In genomic region chr7:130912910-130913720, GRCh38 we compare ENCODE assay signal across 8 cellular contexts.
A peak's percentile ranks its signal among the peaks of the same experiment; 100 is the strongest.
DNase-seq lines count a peak whose midpoint lies in the region; TF ChIP-seq lines count a peak whose summit lies in the region.

No MANE protein-coding gene starts in this region.

- intact Hi-C loops in activated CD4-positive, alpha-beta T cell treated with anti-CD3 and anti-CD28 coated beads, Interleukin-2, amount 10 ng/mL, durations not matched to agents 24 days and 14 days (cut with micrococcal nuclease), result loop anchor here (1.0 to 2.0 kb wide), 11 partner anchors 16 to 733 kb away; no protein-coding TSS in a partner anchor
- intact Hi-C loops in dendritic cell treated with granulocyte-macrophage colony-stimulating factor and Interleukin-4, amounts not matched to agents 40 ng/mL and 50 ng/mL, for 4 days (cut with micrococcal nuclease), result loop anchor here (1.0 kb wide), 1 partner anchor 47 kb away; no protein-coding TSS in a partner anchor

- peaks cover 74% of the 10 kb centered on the region for H3K4me1 ChIP-seq in mucosa of stomach (ENCODE audit: control insufficient read depth, insufficient read depth, low read length)

- no peaks in the 10 kb centered on the region for H3K27me3 Mint-ChIP-seq in activated CD4-positive, alpha-beta T cell treated with anti-CD3 and anti-CD28 coated beads, Interleukin-2, amount 10 ng/mL, durations not matched to agents 24 days and 14 days
- no peaks in the 10 kb centered on the region for H3K27me3 Mint-ChIP-seq in dendritic cell treated with granulocyte-macrophage colony-stimulating factor and Interleukin-4, amounts not matched to agents 40 ng/mL and 50 ng/mL, for 4 days
- H3K27me3 Mint-ChIP-seq in endothelial cell (ENCODE audit: unreplicated experiment), result no peaks in the 10 kb centered on the region

- H3K4me1 Mint-ChIP-seq in activated CD4-positive, alpha-beta T cell treated with anti-CD3 and anti-CD28 coated beads, Interleukin-2, amount 10 ng/mL, durations not matched to agents 24 days and 14 days, result peaks cover 81% of the 10 kb centered on the region
- peaks cover 84% of the 10 kb centered on the region for H3K4me1 Mint-ChIP-seq in dendritic cell treated with granulocyte-macrophage colony-stimulating factor and Interleukin-4, amounts not matched to agents 40 ng/mL and 50 ng/mL, for 4 days (ENCODE audit: low read depth)
- H3K4me1 Mint-ChIP-seq in endothelial cell (ENCODE audit: unreplicated experiment), result peaks cover 24% of the 10 kb centered on the region

- H3K9me3 Mint-ChIP-seq in activated CD4-positive, alpha-beta T cell treated with anti-CD3 and anti-CD28 coated beads, Interleukin-2, amount 10 ng/mL, durations not matched to agents 24 days and 14 days, result no peaks in the 10 kb centered on the region
- no peaks in the 10 kb centered on the region for H3K9me3 Mint-ChIP-seq in dendritic cell treated with granulocyte-macrophage colony-stimulating factor and Interleukin-4, amounts not matched to agents 40 ng/mL and 50 ng/mL, for 4 days
- H3K9me3 Mint-ChIP-seq in endothelial cell (ENCODE audit: unreplicated experiment), result no peaks in the 10 kb centered on the region

- peak overlapping the region; percentile 77 for H3K4me3 Mint-ChIP-seq in activated CD4-positive, alpha-beta T cell treated with anti-CD3 and anti-CD28 coated beads, Interleukin-2, amount 10 ng/mL, durations not matched to agents 24 days and 14 days
- peak overlapping the region; percentile 69 for H3K4me3 Mint-ChIP-seq in dendritic cell treated with granulocyte-macrophage colony-stimulating factor and Interleukin-4, amounts not matched to agents 40 ng/mL and 50 ng/mL, for 4 days
- no peak overlapping the region for H3K4me3 Mint-ChIP-seq in endothelial cell (ENCODE audit: unreplicated experiment)

- no peaks in the 10 kb centered on the region for H3K36me3 ChIP-seq in mucosa of stomach (ENCODE audit: control insufficient read depth, insufficient read depth, low read length)

- DNase-seq in HFF-Myc (ENCODE audit: extremely low read depth, low read depth) (peak; percentile 98), MV-4-11 (lab: John Stamatoyannopoulos, UW) (peak; percentile 99), endothelial cell (ENCODE audit: low spot score) (no peak)
- DNase-seq in activated CD4-positive, alpha-beta T cell treated with anti-CD3 and anti-CD28 coated beads, Interleukin-2, amount 10 ng/mL, durations not matched to agents 24 days and 14 days, result peak; percentile 94
- peak; percentile 81 to 84 for DNase-seq in stimulated activated CD8-positive, alpha-beta memory T cell treated with anti-CD3 and anti-CD28 coated beads, Interleukin-7, amount 100 ng/mL, for 4 hours (ENCODE audit: low read depth in 2 of 2)

- peaks cover 78% of the 10 kb centered on the region for H3K36me3 Mint-ChIP-seq in activated CD4-positive, alpha-beta T cell treated with anti-CD3 and anti-CD28 coated beads, Interleukin-2, amount 10 ng/mL, durations not matched to agents 24 days and 14 days (ENCODE audit: low read depth)
- peaks cover 46% of the 10 kb centered on the region for H3K36me3 Mint-ChIP-seq in dendritic cell treated with granulocyte-macrophage colony-stimulating factor and Interleukin-4, amounts not matched to agents 40 ng/mL and 50 ng/mL, for 4 days (ENCODE audit: low read depth)
- no peaks in the 10 kb centered on the region for H3K36me3 Mint-ChIP-seq in endothelial cell (ENCODE audit: low read depth, unreplicated experiment)

- peak overlapping the region; percentile 91 for H3K27ac Mint-ChIP-seq in activated CD4-positive, alpha-beta T cell treated with anti-CD3 and anti-CD28 coated beads, Interleukin-2, amount 10 ng/mL, durations not matched to agents 24 days and 14 days
- peak overlapping the region; percentile 79 for H3K27ac Mint-ChIP-seq in dendritic cell treated with granulocyte-macrophage colony-stimulating factor and Interleukin-4, amounts not matched to agents 40 ng/mL and 50 ng/mL, for 4 days
- no peak overlapping the region for H3K27ac Mint-ChIP-seq in endothelial cell (ENCODE audit: unreplicated experiment)

- TF ChIP-seq POLR2A in GM10847 (IDR thresholded peaks at IDR 0.05; ENCODE audit: extremely low read depth, insufficient read length), result peak; percentile 34

- H3K9ac ChIP-seq in mucosa of stomach (ENCODE audit: low read length), result peak overlapping the region; percentile 81

- no peaks in the 10 kb centered on the region for H3K9me3 ChIP-seq in mucosa of stomach (ENCODE audit: control insufficient read depth, low read length)

- TF ChIP-seq CTCF in HFF-Myc (IDR thresholded peaks at IDR 0.05; ENCODE audit: low read depth, low read length, missing control alignments) (no peak), endothelial cell (IDR thresholded peaks at IDR 0.05; ENCODE audit: unreplicated experiment) (no peak)

- H3K27me3 ChIP-seq in mucosa of stomach (ENCODE audit: control insufficient read depth, insufficient read depth, low read length), result no peaks in the 10 kb centered on the region

- H3K4me3 ChIP-seq in HFF-Myc (replicated peaks; ENCODE audit: low read depth, low read length) (peak overlapping the region; percentile 61), mucosa of stomach (ENCODE audit: low read length) (peak overlapping the region; percentile 53)
